1 cellular context compared by ENCODE assay signal in the genomic region with DNA sequence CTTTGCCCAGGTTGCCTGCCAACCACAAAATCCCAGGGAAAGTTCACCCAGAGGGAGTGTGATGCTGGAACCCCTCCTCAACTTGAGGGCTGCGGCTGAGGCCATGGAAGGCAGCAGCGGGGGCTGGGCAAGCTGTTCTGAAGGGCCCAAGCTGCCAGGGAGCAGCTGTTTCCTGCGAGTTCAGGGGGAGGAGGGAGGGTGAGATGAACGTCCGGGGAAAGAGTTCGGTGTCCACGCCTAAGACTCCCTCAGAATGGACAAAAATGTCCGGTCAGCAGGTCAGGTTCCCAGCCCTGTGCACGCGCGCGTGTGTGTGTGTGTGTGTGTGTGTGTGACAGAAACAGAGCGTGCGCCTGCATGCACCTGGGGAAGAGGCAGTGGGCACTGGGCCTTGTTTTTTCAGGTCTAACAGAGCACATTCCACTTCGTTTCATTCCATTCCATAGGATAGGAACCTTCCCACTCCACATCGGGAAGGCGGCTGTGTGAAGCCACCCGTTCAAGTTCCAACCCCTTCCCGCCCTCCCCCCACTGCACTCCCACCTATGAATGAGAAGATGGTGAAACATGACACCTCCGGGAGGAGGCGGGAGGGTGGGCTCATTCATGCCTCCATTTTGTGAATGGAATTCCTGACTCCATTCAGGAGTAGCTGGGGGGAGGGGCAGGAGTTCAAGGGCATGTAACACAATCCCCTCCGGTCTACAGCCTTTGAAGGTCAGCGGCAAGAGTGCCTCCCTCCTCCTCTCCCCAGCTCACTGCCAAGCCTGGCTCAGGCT.
TF ChIP-seq lines count a peak whose summit lies in the region.

No MANE protein-coding gene starts in this region.

TF ChIP-seq in HepG2, 621 proteins besides CTCF, POLR2A, EP300 and RAD21 (continued from another document and continues in another):
- TF ChIP-seq ZNF512B (CRISPR knock-in tag; IDR thresholded peaks at IDR 0.05; ENCODE audit: borderline replicate concordance) = no peak
- TF ChIP-seq ZNF552 (CRISPR knock-in tag; IDR thresholded peaks at IDR 0.05; ENCODE audit: borderline replicate concordance) = peak; percentile 40; the same call in 1 of the 2 replicates
- TF ChIP-seq, protein P1, sequence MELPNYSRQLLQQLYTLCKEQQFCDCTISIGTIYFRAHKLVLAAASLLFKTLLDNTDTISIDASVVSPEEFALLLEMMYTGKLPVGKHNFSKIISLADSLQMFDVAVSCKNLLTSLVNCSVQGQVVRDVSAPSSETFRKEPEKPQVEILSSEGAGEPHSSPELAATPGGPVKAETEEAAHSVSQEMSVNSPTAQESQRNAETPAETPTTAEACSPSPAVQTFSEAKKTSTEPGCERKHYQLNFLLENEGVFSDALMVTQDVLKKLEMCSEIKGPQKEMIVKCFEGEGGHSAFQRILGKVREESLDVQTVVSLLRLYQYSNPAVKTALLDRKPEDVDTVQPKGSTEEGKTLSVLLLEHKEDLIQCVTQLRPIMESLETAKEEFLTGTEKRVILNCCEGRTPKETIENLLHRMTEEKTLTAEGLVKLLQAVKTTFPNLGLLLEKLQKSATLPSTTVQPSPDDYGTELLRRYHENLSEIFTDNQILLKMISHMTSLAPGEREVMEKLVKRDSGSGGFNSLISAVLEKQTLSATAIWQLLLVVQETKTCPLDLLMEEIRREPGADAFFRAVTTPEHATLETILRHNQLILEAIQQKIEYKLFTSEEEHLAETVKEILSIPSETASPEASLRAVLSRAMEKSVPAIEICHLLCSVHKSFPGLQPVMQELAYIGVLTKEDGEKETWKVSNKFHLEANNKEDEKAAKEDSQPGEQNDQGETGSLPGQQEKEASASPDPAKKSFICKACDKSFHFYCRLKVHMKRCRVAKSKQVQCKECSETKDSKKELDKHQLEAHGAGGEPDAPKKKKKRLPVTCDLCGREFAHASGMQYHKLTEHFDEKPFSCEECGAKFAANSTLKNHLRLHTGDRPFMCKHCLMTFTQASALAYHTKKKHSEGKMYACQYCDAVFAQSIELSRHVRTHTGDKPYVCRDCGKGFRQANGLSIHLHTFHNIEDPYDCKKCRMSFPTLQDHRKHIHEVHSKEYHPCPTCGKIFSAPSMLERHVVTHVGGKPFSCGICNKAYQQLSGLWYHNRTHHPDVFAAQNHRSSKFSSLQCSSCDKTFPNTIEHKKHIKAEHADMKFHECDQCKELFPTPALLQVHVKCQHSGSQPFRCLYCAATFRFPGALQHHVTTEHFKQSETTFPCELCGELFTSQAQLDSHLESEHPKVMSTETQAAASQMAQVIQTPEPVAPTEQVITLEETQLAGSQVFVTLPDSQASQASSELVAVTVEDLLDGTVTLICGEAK (IDR thresholded peaks at IDR 0.05) = no peak
- TF ChIP-seq, protein P1 (CRISPR knock-in tag; IDR thresholded peaks at IDR 0.05) = no peak
- TF ChIP-seq, protein P2, sequence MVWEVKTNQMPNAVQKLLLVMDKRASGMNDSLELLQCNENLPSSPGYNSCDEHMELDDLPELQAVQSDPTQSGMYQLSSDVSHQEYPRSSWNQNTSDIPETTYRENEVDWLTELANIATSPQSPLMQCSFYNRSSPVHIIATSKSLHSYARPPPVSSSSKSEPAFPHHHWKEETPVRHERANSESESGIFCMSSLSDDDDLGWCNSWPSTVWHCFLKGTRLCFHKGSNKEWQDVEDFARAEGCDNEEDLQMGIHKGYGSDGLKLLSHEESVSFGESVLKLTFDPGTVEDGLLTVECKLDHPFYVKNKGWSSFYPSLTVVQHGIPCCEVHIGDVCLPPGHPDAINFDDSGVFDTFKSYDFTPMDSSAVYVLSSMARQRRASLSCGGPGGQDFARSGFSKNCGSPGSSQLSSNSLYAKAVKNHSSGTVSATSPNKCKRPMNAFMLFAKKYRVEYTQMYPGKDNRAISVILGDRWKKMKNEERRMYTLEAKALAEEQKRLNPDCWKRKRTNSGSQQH (CRISPR knock-in tag; IDR thresholded peaks at IDR 0.05; ENCODE audit: low read depth) = peak; percentile 97; the same call in 1 of the 2 replicates
- TF ChIP-seq TEAD2 (CRISPR knock-in tag; IDR thresholded peaks at IDR 0.05) = 0 out of 2 replicates have a peak, but pooled peaks have one; percentile 38
- peak; percentile 59; the same call in 1 of the 2 replicates for TF ChIP-seq ZNF720 (CRISPR knock-in tag; IDR thresholded peaks at IDR 0.05)
- TF ChIP-seq ETV6 (CRISPR knock-in tag; conservative IDR thresholded peaks at IDR 0.05) = peak; percentile 95
- TF ChIP-seq YY1 (IDR thresholded peaks at IDR 0.05; ENCODE audit: insufficient read depth, insufficient replicate concordance, low read depth, low read length) = peak; percentile 92
- no peak for TF ChIP-seq SRSF9 (IDR thresholded peaks at IDR 0.05; ENCODE audit: borderline replicate concordance, insufficient read depth, low read depth, low read length, poor library complexity, severe bottlenecking)
- TF ChIP-seq CBX2 (IDR thresholded peaks at IDR 0.05; ENCODE audit: low read depth, low read length) = no peak
- no peak for TF ChIP-seq CBX2 (CRISPR knock-in tag; IDR thresholded peaks at IDR 0.05; ENCODE audit: low read depth)
- TF ChIP-seq ZBTB42 (CRISPR knock-in tag; IDR thresholded peaks at IDR 0.05) = peak; percentile 38
- TF ChIP-seq MYC (CRISPR knock-in tag; IDR thresholded peaks at IDR 0.05; ENCODE audit: borderline replicate concordance) = peak; percentile 73; the same call in 1 of the 2 replicates
- TF ChIP-seq ZGPAT (CRISPR knock-in tag; IDR thresholded peaks at IDR 0.05) = peak; percentile 100
- peak; percentile 46 for TF ChIP-seq ZFP90 (CRISPR knock-in tag; IDR thresholded peaks at IDR 0.05; ENCODE audit: borderline replicate concordance)
- peak; percentile 3 for TF ChIP-seq CBX1 (IDR thresholded peaks at IDR 0.05; ENCODE audit: low read depth)
- no peak; the same call in 1 of the 2 replicates for TF ChIP-seq PBX2 (CRISPR knock-in tag; IDR thresholded peaks at IDR 0.05)
- TF ChIP-seq IKZF5 (CRISPR knock-in tag; IDR thresholded peaks at IDR 0.05) = peak; percentile 98
- no peak for TF ChIP-seq ZNF224 (CRISPR knock-in tag; IDR thresholded peaks at IDR 0.05)
- TF ChIP-seq KLF12 (CRISPR knock-in tag; IDR thresholded peaks at IDR 0.05; ENCODE audit: borderline replicate concordance) = no peak; the same call in 1 of the 2 replicates
- TF ChIP-seq SKI (IDR thresholded peaks at IDR 0.05; ENCODE audit: partially characterized antibody) = peak; percentile 99
- TF ChIP-seq, protein P3, sequence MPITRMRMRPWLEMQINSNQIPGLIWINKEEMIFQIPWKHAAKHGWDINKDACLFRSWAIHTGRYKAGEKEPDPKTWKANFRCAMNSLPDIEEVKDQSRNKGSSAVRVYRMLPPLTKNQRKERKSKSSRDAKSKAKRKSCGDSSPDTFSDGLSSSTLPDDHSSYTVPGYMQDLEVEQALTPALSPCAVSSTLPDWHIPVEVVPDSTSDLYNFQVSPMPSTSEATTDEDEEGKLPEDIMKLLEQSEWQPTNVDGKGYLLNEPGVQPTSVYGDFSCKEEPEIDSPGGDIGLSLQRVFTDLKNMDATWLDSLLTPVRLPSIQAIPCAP (CRISPR knock-in tag; IDR thresholded peaks at IDR 0.05; ENCODE audit: low read depth) = 0 out of 2 replicates have a peak, but pooled peaks have one; percentile 76
- peak; percentile 92 for TF ChIP-seq ZC3H4 (CRISPR knock-in tag; IDR thresholded peaks at IDR 0.05; ENCODE audit: borderline replicate concordance)
- TF ChIP-seq SATB2 (CRISPR knock-in tag; IDR thresholded peaks at IDR 0.05) = no peak
- TF ChIP-seq TP53 (CRISPR knock-in tag; conservative IDR thresholded peaks at IDR 0.05) = peak; percentile 91
- TF ChIP-seq HMGA1 (CRISPR knock-in tag; conservative IDR thresholded peaks at IDR 0.05) = no peak
- TF ChIP-seq ZNF83 (CRISPR knock-in tag; IDR thresholded peaks at IDR 0.05; ENCODE audit: borderline replicate concordance) = no peak; the same call in 1 of the 2 replicates
- TF ChIP-seq STAT5B (CRISPR knock-in tag; IDR thresholded peaks at IDR 0.05) = peak; percentile 83; the same call in 1 of the 2 replicates
- no peak for TF ChIP-seq ZNF841 (CRISPR knock-in tag; IDR thresholded peaks at IDR 0.05; ENCODE audit: borderline replicate concordance)
- no peak for TF ChIP-seq ZNF446 (CRISPR knock-in tag; IDR thresholded peaks at IDR 0.05)
- TF ChIP-seq ZFY (CRISPR knock-in tag; IDR thresholded peaks at IDR 0.05) = peak; percentile 74
- TF ChIP-seq NFE2L1 (CRISPR knock-in tag; IDR thresholded peaks at IDR 0.05; ENCODE audit: borderline replicate concordance) = peak; percentile 64; the same call in 1 of the 2 replicates
- TF ChIP-seq MAFF (IDR thresholded peaks at IDR 0.05; ENCODE audit: low read depth, low read length) = peak; percentile 65
- TF ChIP-seq POLR2G (IDR thresholded peaks at IDR 0.05; ENCODE audit: low read depth, low read length) = peak; percentile 87
